In genomic region chr4:141027421-141027820, GRCh38 we compare ENCODE assay signal across 10 cellular contexts.
A peak's percentile ranks its signal among the peaks of the same experiment; 100 is the strongest.
DNase-seq lines count a peak whose midpoint lies in the region; TF ChIP-seq lines count a peak whose summit lies in the region.
"Had no signal": no experiment of that assay in that cellular context is flagged by ENCODE, and none has a peak within 500 bp of the region (broad histone marks: within the 10 kb centered on the region; RNA-seq: fewer than 3 reads in every experiment).

No MANE protein-coding gene starts in this region.

- peaks cover 0 to 8% (median 5%) of the 10 kb centered on the region in 3 donors for H3K4me1 ChIP-seq in esophagus squamous epithelium
- no peaks in the 10 kb centered on the region for H3K4me1 ChIP-seq in prostate gland (replicated peaks)
- H3K4me1 ChIP-seq in ascending aorta: peaks cover 0 to 3% of the 10 kb centered on the region in 2 donors

- WGBS in esophagus squamous epithelium, 2 donors: 7 to 10% methylated on average over 1 of the region's 1 CpG
- 8% methylated on average over 1 of the region's 1 CpG for WGBS in prostate gland

- TF ChIP-seq POLR2A in esophagus squamous epithelium (IDR thresholded peaks at IDR 0.05): no peak
- TF ChIP-seq POLR2A in prostate gland (IDR thresholded peaks at IDR 0.05): no peak

- H3K36me3 ChIP-seq in esophagus squamous epithelium (no peaks in the 10 kb centered on the region), prostate gland (no peaks in the 10 kb centered on the region), ascending aorta (no peaks in the 10 kb centered on the region)

- H3K9me3 ChIP-seq in esophagus squamous epithelium: no peaks in the 10 kb centered on the region
- H3K9me3 ChIP-seq in prostate gland: no peaks in the 10 kb centered on the region
- H3K9me3 ChIP-seq in ascending aorta: no peaks in the 10 kb centered on the region

- H3K27me3 ChIP-seq in esophagus squamous epithelium (no peaks in the 10 kb centered on the region), prostate gland (replicated peaks; ENCODE audit: insufficient read depth) (no peaks in the 10 kb centered on the region), ascending aorta (no peaks in the 10 kb centered on the region)

- intact Hi-C loops in esophagus squamous epithelium (cut with DNase I): no loop called here
- intact Hi-C loops in prostate gland (cut with DNase I): no loop called here
- intact Hi-C loops in ascending aorta (cut with DNase I): no loop called here

- no peak overlapping the region for H3K4me3 ChIP-seq in esophagus squamous epithelium
- no peak overlapping the region for H3K4me3 ChIP-seq in prostate gland
- no peak overlapping the region for H3K4me3 ChIP-seq in coronary artery
- H3K4me3 ChIP-seq in ascending aorta: no peak overlapping the region

- DNase-seq in HCEC 1CT (peak; percentile 46), NCI-H345 (lab: John Stamatoyannopoulos, UW) (peak; percentile 66), esophagus squamous epithelium (lab: John Stamatoyannopoulos, UW) (no peak), prostate gland (ENCODE audit: low spot score) (peak; percentile 15), putamen (ENCODE audit: low spot score) (no peak), coronary artery (ENCODE audit: low spot score) (no peak), ascending aorta (ENCODE audit: low spot score in 2 of 2) (no peak)
- DNase-seq: aorta; Calu3; stimulated activated naive CD4-positive, alpha-beta T cell had no signal

- H3K27ac ChIP-seq in esophagus squamous epithelium (peak overlapping the region in 3 of 4 donors; percentile 4 to 36 (median 32)), prostate gland (no peak overlapping the region), coronary artery (no peak overlapping the region), ascending aorta (no peak overlapping the region)

- TF ChIP-seq CTCF in esophagus squamous epithelium (IDR thresholded peaks at IDR 0.05) (no peak), prostate gland (IDR thresholded peaks at IDR 0.05) (no peak), coronary artery (IDR thresholded peaks at IDR 0.05) (no peak), ascending aorta (IDR thresholded peaks at IDR 0.05) (no peak)

Comparison
In these comparisons a context has a peak if more than half of its experiments do, and no peak if none do; other contexts are left out.
1. DNase-seq: peak in HCEC 1CT (single experiment), NCI-H345 (single experiment) and prostate gland (single experiment); none in esophagus squamous epithelium (single experiment), putamen (single experiment), coronary artery (single experiment) and ascending aorta (0 of 2).
2. H3K27ac ChIP-seq: peak in esophagus squamous epithelium (3 of 4); none in prostate gland (0 of 2), coronary artery (0 of 2) and ascending aorta (0 of 2).